1 cellular context compared by ENCODE assay signal in the genomic region with DNA sequence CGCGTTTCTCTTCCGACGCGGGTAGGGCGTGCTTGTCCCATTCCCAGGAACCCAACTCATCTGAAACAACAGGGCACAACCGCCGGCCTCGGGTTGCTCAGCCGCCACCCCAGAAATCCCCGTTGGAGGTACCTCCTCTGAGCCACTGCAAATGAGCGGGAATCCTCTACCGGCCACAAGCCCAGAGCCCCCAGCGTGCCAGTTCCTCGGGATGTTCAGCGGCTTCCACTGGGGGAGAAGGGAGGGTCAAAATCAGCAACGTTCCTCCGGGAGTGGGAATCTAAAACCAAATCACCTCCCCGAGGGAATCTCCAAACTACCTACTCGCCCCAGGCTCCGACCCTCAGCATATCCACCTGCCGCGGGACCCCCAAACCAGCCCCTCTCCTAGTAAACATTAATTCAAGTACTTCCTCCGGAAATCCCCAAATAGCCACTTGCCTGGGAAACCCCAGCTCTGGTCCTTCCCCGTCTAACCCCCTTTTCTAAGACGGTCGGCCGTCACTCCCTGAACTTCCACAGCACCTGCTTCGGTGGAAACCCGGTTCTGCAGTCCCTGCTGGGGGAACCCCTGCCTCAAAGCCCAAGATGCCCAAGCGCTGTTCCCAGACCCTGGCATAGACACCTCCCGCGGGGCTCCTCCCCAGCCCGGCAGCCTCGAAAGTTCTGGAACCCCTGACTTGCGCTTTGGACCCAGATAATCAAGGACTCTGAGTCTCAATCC.
TF ChIP-seq lines count a peak whose summit lies in the region.

No MANE protein-coding gene starts in this region.

TF ChIP-seq in GM23338, 12 proteins besides CTCF, POLR2A, EP300 and RAD21 (continued from another document):
- TF ChIP-seq, protein P1, sequence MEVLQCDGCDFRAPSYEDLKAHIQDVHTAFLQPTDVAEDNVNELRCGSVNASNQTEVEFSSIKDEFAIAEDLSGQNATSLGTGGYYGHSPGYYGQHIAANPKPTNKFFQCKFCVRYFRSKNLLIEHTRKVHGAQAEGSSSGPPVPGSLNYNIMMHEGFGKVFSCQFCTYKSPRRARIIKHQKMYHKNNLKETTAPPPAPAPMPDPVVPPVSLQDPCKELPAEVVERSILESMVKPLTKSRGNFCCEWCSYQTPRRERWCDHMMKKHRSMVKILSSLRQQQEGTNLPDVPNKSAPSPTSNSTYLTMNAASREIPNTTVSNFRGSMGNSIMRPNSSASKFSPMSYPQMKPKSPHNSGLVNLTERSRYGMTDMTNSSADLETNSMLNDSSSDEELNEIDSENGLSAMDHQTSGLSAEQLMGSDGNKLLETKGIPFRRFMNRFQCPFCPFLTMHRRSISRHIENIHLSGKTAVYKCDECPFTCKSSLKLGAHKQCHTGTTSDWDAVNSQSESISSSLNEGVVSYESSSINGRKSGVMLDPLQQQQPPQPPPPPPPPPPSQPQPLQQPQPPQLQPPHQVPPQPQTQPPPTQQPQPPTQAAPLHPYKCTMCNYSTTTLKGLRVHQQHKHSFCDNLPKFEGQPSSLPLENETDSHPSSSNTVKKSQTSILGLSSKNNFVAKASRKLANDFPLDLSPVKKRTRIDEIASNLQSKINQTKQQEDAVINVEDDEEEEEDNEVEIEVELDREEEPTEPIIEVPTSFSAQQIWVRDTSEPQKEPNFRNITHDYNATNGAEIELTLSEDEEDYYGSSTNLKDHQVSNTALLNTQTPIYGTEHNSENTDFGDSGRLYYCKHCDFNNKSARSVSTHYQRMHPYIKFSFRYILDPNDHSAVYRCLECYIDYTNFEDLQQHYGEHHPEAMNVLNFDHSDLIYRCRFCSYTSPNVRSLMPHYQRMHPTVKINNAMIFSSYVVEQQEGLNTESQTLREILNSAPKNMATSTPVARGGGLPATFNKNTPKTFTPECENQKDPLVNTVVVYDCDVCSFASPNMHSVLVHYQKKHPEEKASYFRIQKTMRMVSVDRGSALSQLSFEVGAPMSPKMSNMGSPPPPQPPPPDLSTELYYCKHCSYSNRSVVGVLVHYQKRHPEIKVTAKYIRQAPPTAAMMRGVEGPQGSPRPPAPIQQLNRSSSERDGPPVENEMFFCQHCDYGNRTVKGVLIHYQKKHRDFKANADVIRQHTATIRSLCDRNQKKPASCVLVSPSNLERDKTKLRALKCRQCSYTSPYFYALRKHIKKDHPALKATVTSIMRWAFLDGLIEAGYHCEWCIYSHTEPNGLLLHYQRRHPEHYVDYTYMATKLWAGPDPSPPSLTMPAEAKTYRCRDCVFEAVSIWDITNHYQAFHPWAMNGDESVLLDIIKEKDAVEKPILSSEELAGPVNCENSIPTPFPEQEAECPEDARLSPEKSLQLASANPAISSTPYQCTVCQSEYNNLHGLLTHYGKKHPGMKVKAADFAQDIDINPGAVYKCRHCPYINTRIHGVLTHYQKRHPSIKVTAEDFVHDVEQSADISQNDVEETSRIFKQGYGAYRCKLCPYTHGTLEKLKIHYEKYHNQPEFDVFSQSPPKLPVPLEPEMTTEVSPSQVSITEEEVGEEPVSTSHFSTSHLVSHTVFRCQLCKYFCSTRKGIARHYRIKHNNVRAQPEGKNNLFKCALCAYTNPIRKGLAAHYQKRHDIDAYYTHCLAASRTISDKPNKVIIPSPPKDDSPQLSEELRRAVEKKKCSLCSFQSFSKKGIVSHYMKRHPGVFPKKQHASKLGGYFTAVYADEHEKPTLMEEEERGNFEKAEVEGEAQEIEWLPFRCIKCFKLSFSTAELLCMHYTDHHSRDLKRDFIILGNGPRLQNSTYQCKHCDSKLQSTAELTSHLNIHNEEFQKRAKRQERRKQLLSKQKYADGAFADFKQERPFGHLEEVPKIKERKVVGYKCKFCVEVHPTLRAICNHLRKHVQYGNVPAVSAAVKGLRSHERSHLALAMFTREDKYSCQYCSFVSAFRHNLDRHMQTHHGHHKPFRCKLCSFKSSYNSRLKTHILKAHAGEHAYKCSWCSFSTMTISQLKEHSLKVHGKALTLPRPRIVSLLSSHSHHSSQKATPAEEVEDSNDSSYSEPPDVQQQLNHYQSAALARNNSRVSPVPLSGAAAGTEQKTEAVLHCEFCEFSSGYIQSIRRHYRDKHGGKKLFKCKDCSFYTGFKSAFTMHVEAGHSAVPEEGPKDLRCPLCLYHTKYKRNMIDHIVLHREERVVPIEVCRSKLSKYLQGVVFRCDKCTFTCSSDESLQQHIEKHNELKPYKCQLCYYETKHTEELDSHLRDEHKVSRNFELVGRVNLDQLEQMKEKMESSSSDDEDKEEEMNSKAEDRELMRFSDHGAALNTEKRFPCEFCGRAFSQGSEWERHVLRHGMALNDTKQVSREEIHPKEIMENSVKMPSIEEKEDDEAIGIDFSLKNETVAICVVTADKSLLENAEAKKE (CRISPR knock-in tag; IDR thresholded peaks at IDR 0.05), result no peak
- TF ChIP-seq JUNB (IDR thresholded peaks at IDR 0.05; ENCODE audit: unreplicated experiment) (no peak), NANOG (IDR thresholded peaks at IDR 0.05; ENCODE audit: borderline replicate concordance) (no peak), ZNF331 (CRISPR knock-in tag; IDR thresholded peaks at IDR 0.05; ENCODE audit: low read depth) (no peak)
